7 cellular contexts compared by ENCODE assay signal in the genomic region with DNA sequence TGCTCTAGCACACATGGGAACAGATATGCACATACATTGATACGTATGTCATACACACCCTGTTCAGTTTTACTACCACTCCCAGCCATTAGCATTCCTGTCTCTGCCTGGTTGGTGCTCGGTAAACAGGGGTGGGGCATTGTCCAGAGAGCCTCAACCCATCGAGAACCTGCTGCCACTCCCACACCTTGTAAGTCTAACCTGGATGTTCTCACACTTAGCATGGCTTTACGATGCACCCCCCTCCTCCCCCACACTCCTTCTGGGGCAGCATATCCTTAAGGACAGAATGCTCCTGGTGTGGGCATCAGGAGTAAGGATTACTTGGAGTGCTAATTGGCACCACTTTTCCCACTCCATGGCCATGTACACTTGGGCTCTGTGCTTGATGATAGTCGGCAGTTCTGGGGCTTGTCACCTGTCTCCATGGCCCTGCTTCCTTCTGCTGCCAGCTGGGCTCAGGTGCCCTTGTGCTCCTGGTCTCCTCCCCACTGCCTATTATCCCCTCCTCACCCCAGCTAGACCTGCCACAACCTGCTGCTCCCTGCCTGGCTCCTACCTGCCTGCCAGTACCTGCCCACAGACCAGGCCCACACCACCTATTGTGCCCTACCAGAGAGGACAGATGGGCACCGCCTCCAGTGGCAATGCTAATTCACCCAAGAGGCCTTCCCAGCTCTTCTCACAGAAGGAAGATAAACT. TPM values are rescaled to one million over a fixed set of nuclear protein-coding genes. Genes with fewer than 3 reads are reported as not detected.
A peak's percentile ranks its signal among the peaks of the same experiment; 100 is the strongest.
DNase-seq lines count a peak whose midpoint lies in the region; ATAC-seq and TF ChIP-seq lines count a peak whose summit lies in the region.

No MANE protein-coding gene starts in this region.

- H3F3A ChIP-seq in GM23248 (ENCODE audit: insufficient read depth): peaks cover 25% of the 10 kb centered on the region

- TF ChIP-seq POLR2A in prostate gland (IDR thresholded peaks at IDR 0.05): peak; percentile 44

- peak overlapping the region; percentile 72; the same call in 1 of the 2 replicates for H3K4me3 ChIP-seq in GM23248
- H3K4me3 ChIP-seq in duodenal mucosa (ENCODE audit: low read depth in 1 of 2, low read length in 2 of 2): peak overlapping the region; percentile 19 to 42
- H3K4me3 ChIP-seq in prostate gland: peak overlapping the region in 1 of 2 donors; percentile 50

- H3K4me1 ChIP-seq in GM23248 (ENCODE audit: insufficient read depth) (peaks cover 23% of the 10 kb centered on the region), duodenal mucosa (ENCODE audit: control insufficient read depth in 1 of 2, insufficient read depth in 2 of 2, low read length in 2 of 2) (peaks cover 27% of the 10 kb centered on the region in 2 donors), prostate gland (replicated peaks) (peaks cover 7% of the 10 kb centered on the region)

- H3K27me3 ChIP-seq in GM23248 (replicated peaks; ENCODE audit: insufficient read depth): no peaks in the 10 kb centered on the region
- H3K27me3 ChIP-seq in duodenal mucosa (ENCODE audit: control insufficient read depth in 1 of 2, insufficient read depth in 2 of 2, low read length in 2 of 2): no peaks in the 10 kb centered on the region
- H3K27me3 ChIP-seq in prostate gland (replicated peaks; ENCODE audit: insufficient read depth): no peaks in the 10 kb centered on the region

- in situ Hi-C loops in GM23248 (cut with MboI): no loop called here

- TF ChIP-seq CTCF in prostate gland (IDR thresholded peaks at IDR 0.05): no peak

- intact Hi-C loops in prostate gland (cut with DNase I): loop anchor here (5.0 kb wide), 1 partner anchor 149 kb away; no protein-coding TSS in a partner anchor

- no peak for ATAC-seq in HG02610 (IDR thresholded peaks at IDR 0.05; ENCODE audit: unreplicated experiment)
- ATAC-seq in HG03565 (IDR thresholded peaks at IDR 0.05; ENCODE audit: unreplicated experiment): no peak
- no peak for ATAC-seq in GM19455 (IDR thresholded peaks at IDR 0.05; ENCODE audit: unreplicated experiment)

- no peaks in the 10 kb centered on the region for H4K20me1 ChIP-seq in GM23248 (ENCODE audit: insufficient read depth)

- WGBS in GM23248 (ENCODE audit: low coverage in 1 of 2, low lambda C conversion rate in 2 of 2, missing lambda C conversion rate in 2 of 2), 2 experiments: 89 to 94% methylated on average over 6 of the region's 6 CpGs
- 55% methylated on average over 6 of the region's 6 CpGs for WGBS in prostate gland

- peak overlapping the region; percentile 54; the same call in 1 of the 2 replicates for H2AFZ ChIP-seq in GM23248

- DNase-seq in GM23248: no peak
- peak; percentile 67 for DNase-seq in NCI-H345 (lab: John Stamatoyannopoulos, UW)
- DNase-seq in prostate gland (ENCODE audit: low spot score): peak; percentile 81

- peak overlapping the region; percentile 84 for H3K4me2 ChIP-seq in GM23248 (ENCODE audit: unreplicated experiment)

- no peaks in the 10 kb centered on the region for H3K79me2 ChIP-seq in GM23248 (ENCODE audit: insufficient read depth)

- H3K9me3 ChIP-seq in GM23248 (ENCODE audit: low read depth) (no peaks in the 10 kb centered on the region), duodenal mucosa (ENCODE audit: control insufficient read depth in 1 of 2, low read length in 2 of 2) (no peaks in the 10 kb centered on the region), prostate gland (no peaks in the 10 kb centered on the region)

- H3K27ac ChIP-seq in GM23248: no peak overlapping the region
- peak overlapping the region; percentile 89 for H3K27ac ChIP-seq in duodenal mucosa (ENCODE audit: low read depth, low read length)
- H3K27ac ChIP-seq in prostate gland: peak overlapping the region; percentile 66 to 67

- H3K36me3 ChIP-seq in GM23248 (ENCODE audit: low read depth): peaks cover 9% of the 10 kb centered on the region; the same call in 1 of the 2 replicates
- H3K36me3 ChIP-seq in duodenal mucosa (ENCODE audit: control insufficient read depth in 1 of 2, insufficient read depth in 2 of 2, low read length in 2 of 2): peaks cover 9% of the 10 kb centered on the region in 2 donors
- peaks cover 0 to 4% of the 10 kb centered on the region in 2 donors for H3K36me3 ChIP-seq in prostate gland

- H3K9me2 ChIP-seq in GM23248 (ENCODE audit: insufficient read depth): no peaks in the 10 kb centered on the region

- no peak overlapping the region for H3K9ac ChIP-seq in GM23248
- H3K9ac ChIP-seq in duodenal mucosa (ENCODE audit: low read depth in 1 of 2, low read length in 2 of 2): peak overlapping the region; percentile 76 to 81

RNA-seq across cellular contexts. Expression of gene RAPGEFL1, which starts 0.7 kb away (rescaled TPM):
- 0.51 and 0.76 TPM in 2 replicates for total RNA-seq in GM23248 (2014; rRNA removed; shearing (Covaris generic))
- 0.77 and 0.96 TPM in 2 replicates for polyA plus RNA-seq in GM23248 (2016; fragmentation: Nextera tagmentation; extraction: Ambion mirVana)
- total RNA-seq in prostate gland: 10 to 100 TPM; 14.2 to 25.1 TPM

RNA-seq across cellular contexts. Expression of gene CASC3, which starts 36.2 kb away (rescaled TPM):
- 28.7 and 49.3 TPM in 2 replicates for total RNA-seq in GM23248 (2014; rRNA removed; shearing (Covaris generic))
- 37.1 and 39.1 TPM in 2 replicates for polyA plus RNA-seq in GM23248 (2016; fragmentation: Nextera tagmentation; extraction: Ambion mirVana)
- total RNA-seq in prostate gland: 10 to 100 TPM; 59.8 to 94.3 TPM

RNA-seq across cellular contexts. Expression of gene WIPF2, which starts 42.5 kb away (rescaled TPM):
- 5.9 and 6.2 TPM in 2 replicates for total RNA-seq in GM23248 (2014; rRNA removed; shearing (Covaris generic))
- polyA plus RNA-seq in GM23248 (2016; fragmentation: Nextera tagmentation; extraction: Ambion mirVana): 20.5 and 21.5 TPM in 2 replicates
- total RNA-seq in prostate gland: 10 to 100 TPM; 12.6 to 27.0 TPM

RNA-seq across cellular contexts. Expression of gene MSL1, which starts 54.8 kb away (rescaled TPM):
- 45.3 and 76.1 TPM in 2 replicates for total RNA-seq in GM23248 (2014; rRNA removed; shearing (Covaris generic))
- polyA plus RNA-seq in GM23248 (2016; fragmentation: Nextera tagmentation; extraction: Ambion mirVana): 8.9 and 9.0 TPM in 2 replicates
- 100 to 1,000 TPM in 1 of 2 donors, 10 to 100 TPM in 1; 77.0 to 112 TPM for total RNA-seq in prostate gland
